9 cellular contexts compared by ENCODE assay signal in the genomic region with DNA sequence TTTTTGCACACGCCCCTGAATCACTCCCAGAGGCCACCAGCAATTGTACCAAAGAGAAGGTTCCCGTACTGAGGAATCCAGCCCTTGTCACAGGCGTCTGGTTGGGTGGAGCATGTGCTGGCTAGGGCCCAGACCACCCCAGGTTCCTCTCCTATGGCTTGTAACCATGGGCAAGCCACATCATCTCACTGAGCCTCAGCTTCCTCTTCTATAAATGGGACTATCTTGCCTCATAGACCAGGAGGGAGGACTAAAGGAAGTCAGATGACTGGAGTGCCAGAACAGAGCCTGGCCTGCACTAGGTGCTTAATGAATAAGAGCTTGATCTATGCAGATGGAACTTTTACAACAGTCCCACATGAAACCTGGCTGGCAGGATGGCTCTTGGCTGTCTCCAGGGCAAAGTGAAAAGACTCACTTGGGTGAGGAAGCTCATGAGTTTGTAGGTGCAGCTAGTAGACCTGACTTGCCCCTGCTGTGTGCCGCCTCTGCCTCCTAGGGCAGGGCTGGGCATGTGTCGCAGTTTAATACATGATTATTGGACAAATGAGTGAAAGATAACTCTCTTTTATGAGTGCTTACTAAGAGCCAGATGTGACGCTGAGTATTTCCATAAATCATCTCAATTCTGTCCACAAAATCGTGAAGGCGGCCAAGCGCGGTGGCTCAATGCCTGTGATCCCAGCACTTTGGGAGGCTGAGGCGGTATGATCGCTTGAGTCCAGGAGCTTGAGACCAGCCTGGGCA. TPM values are rescaled to one million over a fixed set of nuclear protein-coding genes. Genes with fewer than 3 reads are reported as not detected.
DNase-seq lines count a peak whose midpoint lies in the region; ATAC-seq and TF ChIP-seq lines count a peak whose summit lies in the region.
"Had no signal": no experiment of that assay in that cellular context is flagged by ENCODE, and none has a peak within 500 bp of the region (broad histone marks: within the 10 kb centered on the region; RNA-seq: fewer than 3 reads in every experiment).

No MANE protein-coding gene starts in this region.

- H3K27ac ChIP-seq in caudate nucleus (ENCODE audit: low read depth, low read length): peak overlapping the region; percentile 59

- H3K27me3 Mint-ChIP-seq in activated CD4-positive, alpha-beta T cell treated with anti-CD3 and anti-CD28 coated beads, Interleukin-2, amount 10 ng/mL, durations not matched to agents 24 days and 14 days: no peaks in the 10 kb centered on the region
- no peaks in the 10 kb centered on the region for H3K27me3 Mint-ChIP-seq in type B pancreatic cell

- intact Hi-C loops in activated CD4-positive, alpha-beta T cell treated with anti-CD3 and anti-CD28 coated beads, Interleukin-2, amount 10 ng/mL, durations not matched to agents 24 days and 14 days (cut with micrococcal nuclease): no loop called here

- TF ChIP-seq CTCF in type B pancreatic cell (conservative IDR thresholded peaks at IDR 0.05): no peak

- no peak for DNase-seq in activated CD4-positive, alpha-beta T cell treated with anti-CD3 and anti-CD28 coated beads, Interleukin-2, amount 10 ng/mL, durations not matched to agents 24 days and 14 days
- no peak for DNase-seq in activated CD4-positive, alpha-beta T cell treated with anti-CD3 and anti-CD28 coated beads, Interleukin-2, amount 50 U/mL, for 48 hours
- DNase-seq in caudate nucleus (lab: John Stamatoyannopoulos, UW) (peak in 7 of 61 donors; percentile 17 to 37 (median 24)), medulla oblongata (ENCODE audit: extremely low spot score) (peak; percentile 89), type B pancreatic cell (ENCODE audit: extremely low spot score, unreplicated experiment) (peak; percentile 31), occipital lobe (lab: John Stamatoyannopoulos, UW) (no peak)
- DNase-seq: NCI-H526 treated with DMSO at 0.1 percent for 48 hours had no signal

- no peaks in the 10 kb centered on the region for H3K9me3 Mint-ChIP-seq in activated CD4-positive, alpha-beta T cell treated with anti-CD3 and anti-CD28 coated beads, Interleukin-2, amount 10 ng/mL, durations not matched to agents 24 days and 14 days
- no peaks in the 10 kb centered on the region for H3K9me3 Mint-ChIP-seq in type B pancreatic cell

- peak overlapping the region; percentile 29 for H3K27ac Mint-ChIP-seq in activated CD4-positive, alpha-beta T cell treated with anti-CD3 and anti-CD28 coated beads, Interleukin-2, amount 10 ng/mL, durations not matched to agents 24 days and 14 days
- H3K27ac Mint-ChIP-seq in type B pancreatic cell: no peak overlapping the region

- peaks cover 31% of the 10 kb centered on the region for H3K36me3 Mint-ChIP-seq in activated CD4-positive, alpha-beta T cell treated with anti-CD3 and anti-CD28 coated beads, Interleukin-2, amount 10 ng/mL, durations not matched to agents 24 days and 14 days (ENCODE audit: low read depth)
- peaks cover 36% of the 10 kb centered on the region for H3K36me3 Mint-ChIP-seq in type B pancreatic cell

- peaks cover 8% of the 10 kb centered on the region for H3K4me1 Mint-ChIP-seq in activated CD4-positive, alpha-beta T cell treated with anti-CD3 and anti-CD28 coated beads, Interleukin-2, amount 10 ng/mL, durations not matched to agents 24 days and 14 days
- H3K4me1 Mint-ChIP-seq in type B pancreatic cell (ENCODE audit: unreplicated experiment): peaks cover 19% of the 10 kb centered on the region

- ATAC-seq in HG02763 (IDR thresholded peaks at IDR 0.05; ENCODE audit: unreplicated experiment) (no peak), GM21576 (IDR thresholded peaks at IDR 0.05; ENCODE audit: unreplicated experiment) (no peak)

- H3K4me3 Mint-ChIP-seq in activated CD4-positive, alpha-beta T cell treated with anti-CD3 and anti-CD28 coated beads, Interleukin-2, amount 10 ng/mL, durations not matched to agents 24 days and 14 days: no peak overlapping the region
- no peak overlapping the region for H3K4me3 Mint-ChIP-seq in type B pancreatic cell

RNA-seq across cellular contexts. Expression of a gene that starts 29.3 kb away (rescaled TPM):
- total RNA-seq in activated CD4-positive, alpha-beta T cell treated with anti-CD3 and anti-CD28 coated beads, Interleukin-2, amount 10 ng/mL, durations not matched to agents 24 days and 14 days: 40.5 and 43.9 TPM in 2 replicates
- total RNA-seq in type B pancreatic cell (ENCODE audit: low replicate concordance) (55.4 and 77.1 TPM in 2 replicates), occipital lobe (29.2 TPM)

RNA-seq across cellular contexts. Expression of a gene that starts 42.8 kb away (rescaled TPM):
- total RNA-seq in activated CD4-positive, alpha-beta T cell treated with anti-CD3 and anti-CD28 coated beads, Interleukin-2, amount 10 ng/mL, durations not matched to agents 24 days and 14 days: 280 and 289 TPM in 2 replicates
- total RNA-seq in type B pancreatic cell (ENCODE audit: low replicate concordance) (372 and 373 TPM in 2 replicates), occipital lobe (697 TPM)

Comparison
In these comparisons a context has a peak if more than half of its experiments do, and no peak if none do; other contexts are left out.
1. DNase-seq: peak in medulla oblongata (single experiment) and type B pancreatic cell (single experiment); none in activated CD4-positive, alpha-beta T cell treated with anti-CD3 and anti-CD28 coated beads, Interleukin-2, amount 10 ng/mL, durations not matched to agents 24 days and 14 days (single experiment), activated CD4-positive, alpha-beta T cell treated with anti-CD3 and anti-CD28 coated beads, Interleukin-2, amount 50 U/mL, for 48 hours (0 of 2) and occipital lobe (single experiment).